ENCODE assay signal across 1 cellular context in the genomic region with DNA sequence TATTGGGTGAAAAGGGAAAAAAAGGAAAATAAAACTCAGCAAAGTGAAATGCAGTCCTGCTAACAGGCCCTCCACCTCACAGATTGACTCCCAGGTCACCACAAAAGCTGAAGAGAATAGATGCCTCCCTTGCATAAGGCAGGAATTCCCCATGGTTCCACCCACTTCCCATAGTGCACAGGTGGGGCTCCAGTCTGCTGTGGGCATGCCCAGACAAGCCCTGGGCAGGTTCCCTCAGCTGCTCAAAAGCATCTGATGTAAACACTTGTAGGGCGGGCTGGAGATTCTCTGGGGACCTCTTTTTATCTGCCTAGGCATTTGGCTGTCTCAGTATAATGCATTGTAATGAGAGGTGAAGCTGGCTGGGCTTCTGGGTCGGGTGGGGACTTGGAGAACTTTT.
TF ChIP-seq lines count a peak whose summit lies in the region.

No MANE protein-coding gene starts in this region.

TF ChIP-seq in GM23338, 12 proteins besides CTCF, POLR2A, EP300 and RAD21 (continued from another document):
- TF ChIP-seq, protein P1, sequence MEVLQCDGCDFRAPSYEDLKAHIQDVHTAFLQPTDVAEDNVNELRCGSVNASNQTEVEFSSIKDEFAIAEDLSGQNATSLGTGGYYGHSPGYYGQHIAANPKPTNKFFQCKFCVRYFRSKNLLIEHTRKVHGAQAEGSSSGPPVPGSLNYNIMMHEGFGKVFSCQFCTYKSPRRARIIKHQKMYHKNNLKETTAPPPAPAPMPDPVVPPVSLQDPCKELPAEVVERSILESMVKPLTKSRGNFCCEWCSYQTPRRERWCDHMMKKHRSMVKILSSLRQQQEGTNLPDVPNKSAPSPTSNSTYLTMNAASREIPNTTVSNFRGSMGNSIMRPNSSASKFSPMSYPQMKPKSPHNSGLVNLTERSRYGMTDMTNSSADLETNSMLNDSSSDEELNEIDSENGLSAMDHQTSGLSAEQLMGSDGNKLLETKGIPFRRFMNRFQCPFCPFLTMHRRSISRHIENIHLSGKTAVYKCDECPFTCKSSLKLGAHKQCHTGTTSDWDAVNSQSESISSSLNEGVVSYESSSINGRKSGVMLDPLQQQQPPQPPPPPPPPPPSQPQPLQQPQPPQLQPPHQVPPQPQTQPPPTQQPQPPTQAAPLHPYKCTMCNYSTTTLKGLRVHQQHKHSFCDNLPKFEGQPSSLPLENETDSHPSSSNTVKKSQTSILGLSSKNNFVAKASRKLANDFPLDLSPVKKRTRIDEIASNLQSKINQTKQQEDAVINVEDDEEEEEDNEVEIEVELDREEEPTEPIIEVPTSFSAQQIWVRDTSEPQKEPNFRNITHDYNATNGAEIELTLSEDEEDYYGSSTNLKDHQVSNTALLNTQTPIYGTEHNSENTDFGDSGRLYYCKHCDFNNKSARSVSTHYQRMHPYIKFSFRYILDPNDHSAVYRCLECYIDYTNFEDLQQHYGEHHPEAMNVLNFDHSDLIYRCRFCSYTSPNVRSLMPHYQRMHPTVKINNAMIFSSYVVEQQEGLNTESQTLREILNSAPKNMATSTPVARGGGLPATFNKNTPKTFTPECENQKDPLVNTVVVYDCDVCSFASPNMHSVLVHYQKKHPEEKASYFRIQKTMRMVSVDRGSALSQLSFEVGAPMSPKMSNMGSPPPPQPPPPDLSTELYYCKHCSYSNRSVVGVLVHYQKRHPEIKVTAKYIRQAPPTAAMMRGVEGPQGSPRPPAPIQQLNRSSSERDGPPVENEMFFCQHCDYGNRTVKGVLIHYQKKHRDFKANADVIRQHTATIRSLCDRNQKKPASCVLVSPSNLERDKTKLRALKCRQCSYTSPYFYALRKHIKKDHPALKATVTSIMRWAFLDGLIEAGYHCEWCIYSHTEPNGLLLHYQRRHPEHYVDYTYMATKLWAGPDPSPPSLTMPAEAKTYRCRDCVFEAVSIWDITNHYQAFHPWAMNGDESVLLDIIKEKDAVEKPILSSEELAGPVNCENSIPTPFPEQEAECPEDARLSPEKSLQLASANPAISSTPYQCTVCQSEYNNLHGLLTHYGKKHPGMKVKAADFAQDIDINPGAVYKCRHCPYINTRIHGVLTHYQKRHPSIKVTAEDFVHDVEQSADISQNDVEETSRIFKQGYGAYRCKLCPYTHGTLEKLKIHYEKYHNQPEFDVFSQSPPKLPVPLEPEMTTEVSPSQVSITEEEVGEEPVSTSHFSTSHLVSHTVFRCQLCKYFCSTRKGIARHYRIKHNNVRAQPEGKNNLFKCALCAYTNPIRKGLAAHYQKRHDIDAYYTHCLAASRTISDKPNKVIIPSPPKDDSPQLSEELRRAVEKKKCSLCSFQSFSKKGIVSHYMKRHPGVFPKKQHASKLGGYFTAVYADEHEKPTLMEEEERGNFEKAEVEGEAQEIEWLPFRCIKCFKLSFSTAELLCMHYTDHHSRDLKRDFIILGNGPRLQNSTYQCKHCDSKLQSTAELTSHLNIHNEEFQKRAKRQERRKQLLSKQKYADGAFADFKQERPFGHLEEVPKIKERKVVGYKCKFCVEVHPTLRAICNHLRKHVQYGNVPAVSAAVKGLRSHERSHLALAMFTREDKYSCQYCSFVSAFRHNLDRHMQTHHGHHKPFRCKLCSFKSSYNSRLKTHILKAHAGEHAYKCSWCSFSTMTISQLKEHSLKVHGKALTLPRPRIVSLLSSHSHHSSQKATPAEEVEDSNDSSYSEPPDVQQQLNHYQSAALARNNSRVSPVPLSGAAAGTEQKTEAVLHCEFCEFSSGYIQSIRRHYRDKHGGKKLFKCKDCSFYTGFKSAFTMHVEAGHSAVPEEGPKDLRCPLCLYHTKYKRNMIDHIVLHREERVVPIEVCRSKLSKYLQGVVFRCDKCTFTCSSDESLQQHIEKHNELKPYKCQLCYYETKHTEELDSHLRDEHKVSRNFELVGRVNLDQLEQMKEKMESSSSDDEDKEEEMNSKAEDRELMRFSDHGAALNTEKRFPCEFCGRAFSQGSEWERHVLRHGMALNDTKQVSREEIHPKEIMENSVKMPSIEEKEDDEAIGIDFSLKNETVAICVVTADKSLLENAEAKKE (CRISPR knock-in tag; IDR thresholded peaks at IDR 0.05) = no peak
- TF ChIP-seq POLR2AphosphoS5 (IDR thresholded peaks at IDR 0.05; ENCODE audit: low read depth) (no peak), ZNF331 (CRISPR knock-in tag; IDR thresholded peaks at IDR 0.05; ENCODE audit: low read depth) (no peak), STAT1 (IDR thresholded peaks at IDR 0.05; ENCODE audit: unreplicated experiment) (no peak), EZH2 (IDR thresholded peaks at IDR 0.05; ENCODE audit: low read depth, unreplicated experiment) (no peak), ZNF114 (CRISPR knock-in tag; IDR thresholded peaks at IDR 0.05) (no peak), CREB1 (CRISPR knock-in tag; IDR thresholded peaks at IDR 0.05; ENCODE audit: low read depth) (no peak)
